In the genomic region with DNA sequence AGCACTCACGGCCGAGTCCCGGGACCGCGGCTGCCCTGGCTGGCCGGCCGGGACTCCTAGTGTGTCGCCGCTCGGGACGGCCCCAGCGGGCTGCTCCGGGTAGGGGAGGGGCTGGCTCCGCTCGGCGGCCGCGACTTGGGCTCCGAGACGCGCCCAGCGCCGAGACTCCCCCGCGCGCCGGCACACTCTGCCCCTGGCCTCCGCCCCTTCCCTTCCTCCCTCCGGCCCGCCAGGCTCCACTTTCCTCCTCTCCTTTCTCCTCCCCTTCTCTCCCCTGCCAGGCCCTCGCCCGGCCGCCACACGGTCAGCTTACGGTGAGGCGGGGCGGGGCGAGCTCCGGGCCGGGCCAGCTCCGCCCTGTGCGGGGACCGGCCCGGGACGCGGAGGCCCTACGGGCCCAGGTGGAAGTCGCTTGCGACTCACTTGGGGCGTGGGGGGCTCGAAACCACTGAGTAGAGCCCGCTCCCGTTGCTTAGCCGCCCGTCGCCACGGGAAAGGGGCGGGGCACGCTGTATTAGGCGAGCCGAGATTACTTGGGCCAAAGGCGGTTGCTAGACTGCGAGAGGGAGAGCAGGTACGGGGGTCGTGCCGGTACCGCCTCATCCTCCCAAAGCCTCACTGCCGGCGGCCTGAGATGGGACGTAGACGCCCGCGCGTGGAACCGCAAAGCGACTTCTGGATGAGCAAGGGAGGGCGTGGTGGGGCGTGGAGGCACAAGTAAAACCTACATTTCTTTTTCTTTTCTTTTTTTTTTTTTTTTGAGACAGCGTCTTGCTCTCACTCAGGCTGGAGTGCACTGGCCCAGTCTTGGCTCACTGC, we compare ENCODE assay signal across 8 cellular contexts. TPM values are rescaled to one million over a fixed set of nuclear protein-coding genes. Genes with fewer than 3 reads are reported as not detected.
DNase-seq lines count a peak whose midpoint lies in the region; ATAC-seq and TF ChIP-seq lines count a peak whose summit lies in the region.

Gene ITGB5 (minus strand): TSS at position 189 of the 819 bp plus-strand sequence. CDS start 365 bp downstream, outside the sequence.

- peak in 2 of 4 experiments; percentile 2 to 20 for TF ChIP-seq CTCF in uterus (IDR thresholded peaks at IDR 0.05)

- intact Hi-C loops in uterus (cut with DNase I; ENCODE audit: low total_unique reads): no loop called here

- peak; percentile 1 for DNase-seq in activated T-cell treated with anti-CD3 and anti-CD28 coated beads for 24 hours (ENCODE audit: low read depth)
- DNase-seq in activated T-cell treated with anti-CD3 and anti-CD28 coated beads for 4 hours: no peak
- peak; percentile 50 for DNase-seq in NCI-H82 treated with DMSO at 0.1 percent for 48 hours (lab: John Stamatoyannopoulos, UW; ENCODE audit: unreplicated experiment)
- peak; percentile 57 for DNase-seq in activated naive CD8-positive, alpha-beta T cell treated with anti-CD3 and anti-CD28 coated beads for 36 hours
- DNase-seq in glomerular endothelial cell (ENCODE audit: extremely low read depth, low read depth, low spot score): no peak
- DNase-seq in uterus: peak; percentile 83 to 84

- H3K36me3 ChIP-seq in neuron (ENCODE audit: insufficient read depth, low read length) (no peaks in the 10 kb centered on the region), uterus (no peaks in the 10 kb centered on the region)

- peak within 1 kb of the TSS; percentile 94 to 96 for H3K27ac ChIP-seq in uterus

- no peak within 1 kb of the TSS for H3K27ac Mint-ChIP-seq in activated naive CD8-positive, alpha-beta T cell treated with anti-CD3 and anti-CD28 coated beads for 36 hours

- peaks cover 20% of the 10 kb centered on the region for H3K4me1 ChIP-seq in neuron (ENCODE audit: insufficient read depth, low read length)
- H3K4me1 ChIP-seq in uterus: peaks cover 0 to 7% of the 10 kb centered on the region in 2 donors

- H3K27me3 ChIP-seq in neuron (ENCODE audit: insufficient read depth, low read length) (peaks cover 23% of the 10 kb centered on the region), uterus (no peaks in the 10 kb centered on the region)

- peak; percentile 62 for ATAC-seq in HG02852 (IDR thresholded peaks at IDR 0.05; ENCODE audit: unreplicated experiment)

- peak within 1 kb of the TSS; percentile 64 for H3K4me3 Mint-ChIP-seq in activated naive CD8-positive, alpha-beta T cell treated with anti-CD3 and anti-CD28 coated beads for 36 hours

- H3K9me3 Mint-ChIP-seq in activated naive CD8-positive, alpha-beta T cell treated with anti-CD3 and anti-CD28 coated beads for 36 hours: no peaks in the 10 kb centered on the region

- H3K4me3 ChIP-seq in neuron (ENCODE audit: low read length): peak within 1 kb of the TSS; percentile 54
- peak within 1 kb of the TSS; percentile 51 to 90 for H3K4me3 ChIP-seq in uterus

- peaks cover 66% of the 10 kb centered on the region for H3K27me3 Mint-ChIP-seq in activated naive CD8-positive, alpha-beta T cell treated with anti-CD3 and anti-CD28 coated beads for 36 hours

- no peaks in the 10 kb centered on the region for H3K9me3 ChIP-seq in neuron (ENCODE audit: low read length)
- H3K9me3 ChIP-seq in uterus: no peaks in the 10 kb centered on the region

- peaks cover 3% of the 10 kb centered on the region for H3K4me1 Mint-ChIP-seq in activated naive CD8-positive, alpha-beta T cell treated with anti-CD3 and anti-CD28 coated beads for 36 hours

- H3K36me3 Mint-ChIP-seq in activated naive CD8-positive, alpha-beta T cell treated with anti-CD3 and anti-CD28 coated beads for 36 hours: no peaks in the 10 kb centered on the region

- H2AFZ ChIP-seq in neuron (ENCODE audit: low read depth, low read length): peak within 1 kb of the TSS; percentile 99

- TF ChIP-seq POLR2A in uterus (IDR thresholded peaks at IDR 0.05): peak; percentile 63 to 64

RNA-seq across cellular contexts. Expression of gene ITGB5, which starts in this region (rescaled TPM):
- under 1 TPM; 0.34 to 0.97 TPM for total RNA-seq in activated naive CD8-positive, alpha-beta T cell treated with anti-CD3 and anti-CD28 coated beads for 36 hours
- total RNA-seq in glomerular endothelial cell (174 and 307 TPM in 2 replicates), uterus (100 to 1,000 TPM in 2 of 4 donors, 10 to 100 TPM in 2; 28.7 to 106 (median 71.6) TPM)

Comparison
In these comparisons a context has a peak if more than half of its experiments do, and no peak if none do; other contexts are left out.
1. RNA of gene ITGB5 (total RNA-seq): 174 to 307 TPM in glomerular endothelial cell and 28.7 to 106 TPM in uterus; 0.34 to 0.97 TPM in activated naive CD8-positive, alpha-beta T cell treated with anti-CD3 and anti-CD28 coated beads for 36 hours; every median in the first group is over 10 times any median in the second.
2. DNase-seq: peak in activated T-cell treated with anti-CD3 and anti-CD28 coated beads for 24 hours (single experiment), NCI-H82 treated with DMSO at 0.1 percent for 48 hours (single experiment) and uterus (2 of 2); none in activated T-cell treated with anti-CD3 and anti-CD28 coated beads for 4 hours (single experiment) and glomerular endothelial cell (single experiment).
3. Peak in DNase-seq in activated naive CD8-positive, alpha-beta T cell treated with anti-CD3 and anti-CD28 coated beads for 36 hours; RNA of the gene not detected or under 1 TPM.